In the genomic region with DNA sequence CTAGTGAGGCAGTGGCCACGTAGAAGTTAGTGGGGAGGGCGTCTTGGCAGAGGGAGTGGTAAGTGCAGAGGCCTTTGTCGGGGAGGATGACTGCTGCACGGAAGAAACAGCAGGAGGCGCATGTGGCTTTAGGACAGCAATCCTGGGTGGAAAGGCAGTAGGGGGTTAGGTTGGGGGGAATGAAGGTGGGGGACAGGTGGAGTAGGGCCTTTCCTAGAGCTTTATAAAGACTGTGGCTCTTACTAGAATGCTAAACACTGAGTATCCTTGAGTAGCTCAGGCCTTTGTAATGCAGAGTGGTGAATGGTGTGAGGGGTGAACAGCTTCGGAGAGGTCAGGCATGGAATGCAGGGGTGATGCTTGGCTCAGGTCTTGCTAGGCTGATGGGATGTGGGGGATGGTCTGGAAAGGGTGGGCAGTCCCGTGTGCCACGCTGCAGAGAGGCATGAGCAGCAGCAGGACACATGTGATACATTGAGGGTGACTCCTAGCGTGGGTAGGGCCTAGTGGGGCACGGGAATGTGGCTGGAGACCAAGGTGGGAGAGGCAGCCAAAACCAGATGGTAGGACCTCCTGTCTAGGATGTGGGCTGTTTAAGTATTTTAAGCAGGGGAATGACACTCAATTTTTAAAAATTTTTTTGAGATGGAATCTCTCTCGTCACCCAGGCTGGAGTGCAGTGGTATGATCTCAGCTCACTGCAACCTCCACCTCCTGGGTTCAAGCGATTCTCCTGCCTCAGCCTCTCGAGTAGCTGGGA, we compare ENCODE assay signal across 1 cellular context.
TF ChIP-seq lines count a peak whose summit lies in the region.

No MANE protein-coding gene starts in this region.

TF ChIP-seq in GM23338, 12 proteins besides CTCF, POLR2A, EP300 and RAD21 (continued from another document):
- TF ChIP-seq ZNF462 (CRISPR knock-in tag; IDR thresholded peaks at IDR 0.05) (peak; percentile 87; the same call in 1 of the 2 replicates), ZNF331 (CRISPR knock-in tag; IDR thresholded peaks at IDR 0.05; ENCODE audit: low read depth) (no peak), POLR2AphosphoS5 (IDR thresholded peaks at IDR 0.05; ENCODE audit: low read depth) (peak; percentile 31; the same call in 1 of the 2 replicates), ZNF114 (CRISPR knock-in tag; IDR thresholded peaks at IDR 0.05) (0 out of 2 replicates have a peak, but pooled peaks have one; percentile 52), EZH2 (IDR thresholded peaks at IDR 0.05; ENCODE audit: low read depth, unreplicated experiment) (no peak), NANOG (IDR thresholded peaks at IDR 0.05; ENCODE audit: borderline replicate concordance) (peak; percentile 86), STAT1 (IDR thresholded peaks at IDR 0.05; ENCODE audit: unreplicated experiment) (no peak), CREB1 (CRISPR knock-in tag; IDR thresholded peaks at IDR 0.05; ENCODE audit: low read depth) (peak; percentile 59), EZH2phosphoT487 (IDR thresholded peaks at IDR 0.05; ENCODE audit: unreplicated experiment) (no peak)
